8 cellular contexts compared by ENCODE assay signal in the genomic region with DNA sequence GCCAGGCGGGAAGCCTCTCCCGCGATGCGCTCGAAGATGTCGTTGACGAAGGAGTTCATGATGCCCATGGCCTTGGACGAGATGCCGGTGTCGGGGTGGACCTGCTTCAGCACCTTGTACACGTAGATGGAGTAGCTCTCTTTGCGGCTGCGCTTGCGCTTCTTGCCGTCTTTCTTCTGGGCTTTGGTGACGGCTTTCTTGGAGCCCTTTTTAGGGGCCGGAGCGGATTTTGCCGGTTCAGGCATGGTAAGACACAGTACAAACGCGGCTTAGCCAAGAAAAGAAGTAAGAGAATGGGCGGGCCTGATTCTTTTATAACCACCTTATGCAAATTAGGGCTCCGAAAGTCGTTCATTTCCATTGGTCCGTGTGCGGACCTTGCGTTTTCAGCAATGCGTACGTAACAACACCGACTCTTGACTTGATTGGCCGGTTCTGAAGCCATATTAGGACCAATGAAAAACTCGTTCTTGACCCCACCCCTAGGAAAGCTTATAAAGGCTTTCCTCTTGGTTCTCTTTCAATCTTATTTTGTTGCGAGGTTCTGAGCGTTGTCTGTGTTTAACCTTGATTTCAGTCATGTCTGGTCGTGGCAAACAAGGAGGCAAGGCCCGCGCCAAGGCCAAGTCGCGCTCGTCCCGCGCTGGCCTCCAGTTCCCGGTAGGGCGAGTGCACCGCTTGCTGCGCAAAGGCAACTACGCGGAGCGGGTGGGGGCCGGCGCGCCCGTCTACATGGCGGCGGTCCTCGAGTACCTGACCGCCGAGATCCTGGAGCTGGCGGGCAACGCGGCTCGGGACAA. TPM values are rescaled to one million over a fixed set of nuclear protein-coding genes. Genes with fewer than 3 reads are reported as not detected.
DNase-seq lines count a peak whose midpoint lies in the region; ATAC-seq and TF ChIP-seq lines count a peak whose summit lies in the region.

No MANE protein-coding gene starts in this region.

- ATAC-seq in GM19438 (IDR thresholded peaks at IDR 0.05; ENCODE audit: low read depth, unreplicated experiment) (peak; percentile 51), HG03565 (IDR thresholded peaks at IDR 0.05; ENCODE audit: unreplicated experiment) (peak; percentile 62)

- TF ChIP-seq POLR2A in lower leg skin (IDR thresholded peaks at IDR 0.05), result peak in 1 of 2 donors; percentile 99

- intact Hi-C loops in lower leg skin (cut with DNase I; ENCODE audit: low total_unique reads), result no loop called here

- DNase-seq in CD1c-positive myeloid dendritic cell (ENCODE audit: extremely low spot score), result peak; percentile 99
- peak; percentile 99 for DNase-seq in NCI-H748 treated with DMSO at 0.1 percent for 48 hours (lab: John Stamatoyannopoulos, UW)
- peak; percentile 70 to 78 for DNase-seq in activated CD4-positive, alpha-beta T cell treated with anti-CD3 and anti-CD28 coated beads, Interleukin-2, amount 50 U/mL, for 4 hours
- peak; percentile 90 for DNase-seq in ecto neural progenitor cell (ENCODE audit: low spot score)
- DNase-seq in lower leg skin (ENCODE audit: low spot score in 2 of 2), result peak; percentile 96
- DNase-seq in stimulated activated CD4-positive, alpha-beta T cell treated with anti-CD3 and anti-CD28 coated beads, Interleukin-4, amount 100 ng/mL, for 4 hours, result peak; percentile 61 to 88

- peak overlapping the region; percentile 69 for H3K4me3 ChIP-seq in lower leg skin (ENCODE audit: low read depth, poor library complexity, severe bottlenecking)

- TF ChIP-seq CTCF in lower leg skin (IDR thresholded peaks at IDR 0.05), result no peak

- 0% methylated on average over 58 to 61 of the region's 62 CpGs for WGBS in lower leg skin, 2 donors

RNA-seq across cellular contexts. Expression of a gene that starts 12.8 kb away (rescaled TPM):
- total RNA-seq in lower leg skin, result 10 to 100 TPM; 30.6 to 63.0 (median 46.0) TPM

RNA-seq across cellular contexts. Expression of a gene that starts 31.0 kb away (rescaled TPM):
- 1 to 10 TPM in 1 of 4 donors, under 1 TPM in 3; 0.27 to 1.1 (median 0.55) TPM for total RNA-seq in lower leg skin

RNA-seq across cellular contexts. Expression of a gene that starts 41.0 kb away (rescaled TPM):
- 10 to 100 TPM; 14.9 to 21.6 (median 18.3) TPM for total RNA-seq in lower leg skin

RNA-seq across cellular contexts. Expression of a gene that starts 50.1 kb away (rescaled TPM):
- 10 to 100 TPM; 15.6 to 21.4 (median 19.0) TPM for total RNA-seq in lower leg skin

Comparison
In these comparisons a context has a peak if more than half of its experiments do, and no peak if none do; other contexts are left out.
1. Peak in every context shown above with its lines: DNase-seq, ATAC-seq and H3K4me3 ChIP-seq.